In genomic region chr3:120625199-120625598, GRCh38 we compare ENCODE assay signal across 1 cellular context.
A peak's percentile ranks its signal among the peaks of the same experiment; 100 is the strongest.
TF ChIP-seq lines count a peak whose summit lies in the region.

No MANE protein-coding gene starts in this region.

TF ChIP-seq in endothelial cell of umbilical vein, 7 proteins besides CTCF, POLR2A, EP300 and RAD21:
- TF ChIP-seq POLR2AphosphoS5 (IDR thresholded peaks at IDR 0.05; ENCODE audit: insufficient read depth, low read depth, low read length) (no peak), JUN (IDR thresholded peaks at IDR 0.05; ENCODE audit: borderline replicate concordance, insufficient read depth, insufficient read length, low read depth) (no peak), FOS (IDR thresholded peaks at IDR 0.05; ENCODE audit: borderline replicate concordance, insufficient read depth, low read length) (peak; percentile 22), MYC (IDR thresholded peaks at IDR 0.05; ENCODE audit: low read depth, low read length) (no peak), GATA2 (IDR thresholded peaks at IDR 0.05; ENCODE audit: insufficient read depth, insufficient read length, low read depth, low read length) (no peak), EZH2 (IDR thresholded peaks at IDR 0.05; ENCODE audit: borderline replicate concordance, low read depth, low read length, severe bottlenecking) (no peak)
